8 cellular contexts compared by ENCODE assay signal in the genomic region with DNA sequence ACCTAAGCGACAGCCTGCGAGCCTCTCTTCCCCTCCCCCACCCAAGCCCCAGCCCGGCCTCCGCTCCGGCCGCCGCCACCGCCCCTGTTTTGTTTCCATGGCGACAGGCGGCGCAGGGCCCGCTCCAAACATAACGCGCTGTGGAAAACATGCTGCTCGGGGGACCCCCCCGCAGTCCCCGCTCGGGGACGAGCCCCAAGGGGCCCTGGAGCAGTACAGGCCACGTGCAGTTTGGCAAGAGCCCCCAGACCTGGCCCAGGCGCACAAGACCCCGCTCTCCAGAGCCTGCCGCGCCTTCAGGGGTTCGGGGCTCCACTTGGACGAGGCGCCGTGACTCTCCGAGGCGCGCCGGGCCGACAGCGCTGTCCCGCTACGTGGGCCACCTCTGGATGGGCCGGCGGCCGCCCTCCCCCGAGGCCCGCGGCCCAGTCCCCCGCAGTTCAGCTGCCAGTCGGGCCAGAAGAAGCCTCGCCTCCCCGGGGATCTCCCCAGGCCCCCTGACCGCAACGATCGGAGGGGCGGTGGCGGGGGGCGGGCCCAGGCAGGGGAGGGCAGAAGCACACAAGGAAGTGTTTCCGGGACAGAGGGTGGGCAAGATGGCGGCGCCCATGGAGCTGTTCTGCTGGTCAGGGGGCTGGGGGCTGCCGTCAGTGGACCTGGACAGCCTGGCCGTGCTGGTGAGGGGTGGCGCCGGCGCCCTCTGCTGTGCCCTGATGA. TPM values are rescaled to one million over a fixed set of nuclear protein-coding genes. Genes with fewer than 3 reads are reported as not detected.
DNase-seq lines count a peak whose midpoint lies in the region; ATAC-seq and TF ChIP-seq lines count a peak whose summit lies in the region.

A gene with protein sequence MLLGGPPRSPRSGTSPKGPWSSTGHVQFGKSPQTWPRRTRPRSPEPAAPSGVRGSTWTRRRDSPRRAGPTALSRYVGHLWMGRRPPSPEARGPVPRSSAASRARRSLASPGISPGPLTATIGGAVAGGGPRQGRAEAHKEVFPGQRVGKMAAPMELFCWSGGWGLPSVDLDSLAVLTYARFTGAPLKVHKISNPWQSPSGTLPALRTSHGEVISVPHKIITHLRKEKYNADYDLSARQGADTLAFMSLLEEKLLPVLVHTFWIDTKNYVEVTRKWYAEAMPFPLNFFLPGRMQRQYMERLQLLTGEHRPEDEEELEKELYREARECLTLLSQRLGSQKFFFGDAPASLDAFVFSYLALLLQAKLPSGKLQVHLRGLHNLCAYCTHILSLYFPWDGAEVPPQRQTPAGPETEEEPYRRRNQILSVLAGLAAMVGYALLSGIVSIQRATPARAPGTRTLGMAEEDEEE (plus strand): TSS at position 40 of the 717 bp plus-strand sequence. CDS start 110 bp downstream, at position 150.

- no peaks in the 10 kb centered on the region for H3K9me3 ChIP-seq in right lobe of liver

- DNase-seq in AG09319 (ENCODE audit: extremely low read depth, low read depth) (peak; percentile 76), NCI-H526 treated with DMSO at 0.1 percent for 48 hours (lab: John Stamatoyannopoulos, UW) (peak; percentile 85), dermis microvascular lymphatic vessel endothelial cell (ENCODE audit: low read depth in 2 of 2) (peak; percentile 80 to 88), right lobe of liver (peak; percentile 87 to 90 (median 88))
- peak; percentile 82 to 83 for DNase-seq in activated CD4-positive, alpha-beta T cell treated with anti-CD3 and anti-CD28 coated beads, Interleukin-2, amount 50 U/mL, for 4 hours
- peak; percentile 86 to 87 for DNase-seq in stimulated activated CD4-positive, alpha-beta T cell treated with anti-CD3 and anti-CD28 coated beads, Interleukin-4, amount 100 ng/mL, for 4 hours

- H3K4me3 ChIP-seq in right lobe of liver, result peak within 1 kb of the TSS; percentile 84 to 100 (median 97)

- H3K4me1 ChIP-seq in right lobe of liver, result peaks cover 0 to 14% (median 0%) of the 10 kb centered on the region in 4 donors

- no peaks in the 10 kb centered on the region for H3K36me3 ChIP-seq in right lobe of liver

- no peaks in the 10 kb centered on the region for H3K27me3 ChIP-seq in right lobe of liver

- ATAC-seq in HG03354 (IDR thresholded peaks at IDR 0.05; ENCODE audit: poor library complexity, severe bottlenecking, unreplicated experiment), result peak; percentile 77
- ATAC-seq in right lobe of liver, result peak; percentile 80 to 86 (median 83)

- intact Hi-C loops in right lobe of liver (cut with DNase I), result no loop called here

- in situ Hi-C loops in GM18951 (cut with MboI; ENCODE audit: low sequenced_read_pairs, unreplicated experiment), result no loop called here

- peak within 1 kb of the TSS; percentile 96 to 99 (median 97) for H3K27ac ChIP-seq in right lobe of liver

- TF ChIP-seq CTCF in AG09319 (IDR thresholded peaks at IDR 0.05; ENCODE audit: low read depth, low read length) (no peak), right lobe of liver (IDR thresholded peaks at IDR 0.05) (no peak)

- TF ChIP-seq POLR2A in GM18951 (IDR thresholded peaks at IDR 0.05; ENCODE audit: extremely low read depth, insufficient read depth, insufficient read length) (peak; percentile 70), right lobe of liver (IDR thresholded peaks at IDR 0.05) (peak; percentile 32)

- WGBS in right lobe of liver (ENCODE audit: insufficient coverage, low coverage, low lambda C conversion rate, missing lambda C conversion rate), result 7% methylated on average over 3 of the region's 60 CpGs

RNA-seq across cellular contexts. Expression of the gene that starts here (rescaled TPM):
- total RNA-seq in dermis microvascular lymphatic vessel endothelial cell, result 32.7 and 36.1 TPM in 2 replicates
- total RNA-seq in right lobe of liver, result 10 to 100 TPM; 20.0 to 50.7 (median 23.9) TPM

Comparison
In these comparisons a context has a peak if more than half of its experiments do, and no peak if none do; other contexts are left out.
1. Peak in every context shown above with its lines: DNase-seq, ATAC-seq, H3K4me3 ChIP-seq and H3K27ac ChIP-seq.